Comparison of ENCODE assay signal across 14 cellular contexts in the genomic region with DNA sequence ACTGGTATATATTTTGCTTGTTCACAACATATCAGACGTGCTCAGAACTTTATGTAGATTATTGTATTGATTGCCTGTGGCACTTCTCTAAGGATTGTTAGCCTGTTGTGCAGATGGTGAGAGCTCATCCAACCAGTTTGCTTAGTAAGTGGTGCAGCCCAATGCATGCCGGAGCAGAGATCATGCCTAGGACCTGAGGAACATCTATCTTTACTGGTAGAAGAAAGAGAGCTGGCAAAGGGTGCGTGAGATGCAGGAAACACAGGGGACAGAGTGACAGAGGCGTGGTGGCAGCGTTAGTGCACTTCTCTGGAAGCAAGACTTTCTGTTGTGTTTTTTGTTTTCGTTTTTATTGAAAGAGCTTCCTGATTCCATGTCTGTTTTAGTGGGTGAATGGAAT. TPM values are rescaled to one million over a fixed set of nuclear protein-coding genes. Genes with fewer than 3 reads are reported as not detected.
DNase-seq lines count a peak whose midpoint lies in the region; ATAC-seq, FAIRE-seq and TF ChIP-seq lines count a peak whose summit lies in the region.
"Had no signal": no experiment of that assay in that cellular context is flagged by ENCODE, and none has a peak within 500 bp of the region (broad histone marks: within the 10 kb centered on the region; RNA-seq: fewer than 3 reads in every experiment).

No MANE protein-coding gene starts in this region.

- TF ChIP-seq POLR2A in GM12891 (IDR thresholded peaks at IDR 0.05; ENCODE audit: low read depth, low read length) (no peak), testis (IDR thresholded peaks at IDR 0.05) (no peak), upper lobe of left lung (IDR thresholded peaks at IDR 0.05) (no peak)

- FAIRE-seq in GM12891 (lab: Jason Lieb, UNC) = peak; percentile 52
- FAIRE-seq: urothelium cell line had no signal

- intact Hi-C loops in activated T-helper 1 cell treated with anti-CD3 and anti-CD28 coated beads, Interleukin-12 subunit alpha, Interleukin-12 subunit beta, Interleukin-2, Interleukin-4 antibody, amounts not matched to agents 30 ng/mL and 10 ng/mL and 1 ng/mL, durations not matched to agents 14 hours and 24 hours and 36 hours (cut with micrococcal nuclease) = loop anchor here (2.0 kb wide), 3 partner anchors 15 to 59 kb away; no protein-coding TSS in a partner anchor
- intact Hi-C loops in testis (cut with DNase I; ENCODE audit: low total_unique reads) = no loop called here

- peak in 1 of 3 donors; percentile 46 for DNase-seq in CD4-positive, CD25-positive, alpha-beta regulatory T cell
- DNase-seq in GM12891 (ENCODE audit: insufficient read length, low spot score) = no peak
- DNase-seq in activated T-helper 1 cell treated with anti-CD3 and anti-CD28 coated beads, Interleukin-12 subunit alpha, Interleukin-12 subunit beta, Interleukin-2, Interleukin-4 antibody, amounts not matched to agents 30 ng/mL and 10 ng/mL and 1 ng/mL, durations not matched to agents 14 hours and 24 hours and 36 hours (ENCODE audit: low spot score) = no peak
- DNase-seq in mesenteric fat pad (ENCODE audit: low spot score) = peak; percentile 5
- DNase-seq in testis = no peak
- no peak for DNase-seq in upper lobe of left lung
- no peak for DNase-seq in NCI-H226
- DNase-seq: DMS79; effector CD8-positive, alpha-beta T cell; hippocampal formation; mesenchymal stem cell; NCI-H1436 had no signal

- WGBS in testis, 2 donors = 83 to 85% methylated on average over 6 of the region's 6 CpGs
- WGBS in upper lobe of left lung, 2 donors = 52 to 53% methylated on average over 6 of the region's 6 CpGs

- H3K36me3 Mint-ChIP-seq in CD4-positive, CD25-positive, alpha-beta regulatory T cell = peaks cover 56% of the 10 kb centered on the region
- H3K36me3 Mint-ChIP-seq in activated T-helper 1 cell treated with anti-CD3 and anti-CD28 coated beads, Interleukin-12 subunit alpha, Interleukin-12 subunit beta, Interleukin-2, Interleukin-4 antibody, amounts not matched to agents 30 ng/mL and 10 ng/mL and 1 ng/mL, durations not matched to agents 14 hours and 24 hours and 36 hours (ENCODE audit: low read depth) = peaks cover 38% of the 10 kb centered on the region

- peaks cover 83% of the 10 kb centered on the region for H3K4me1 ChIP-seq in CD4-positive, CD25-positive, alpha-beta regulatory T cell (ENCODE audit: control insufficient read depth, insufficient read depth, low read length, poor library complexity, severe bottlenecking)
- no peaks in the 10 kb centered on the region for H3K4me1 ChIP-seq in testis
- peaks cover 0 to 26% (median 16%) of the 10 kb centered on the region in 4 donors for H3K4me1 ChIP-seq in upper lobe of left lung

- no peaks in the 10 kb centered on the region for H3K27me3 Mint-ChIP-seq in CD4-positive, CD25-positive, alpha-beta regulatory T cell
- no peaks in the 10 kb centered on the region for H3K27me3 Mint-ChIP-seq in activated T-helper 1 cell treated with anti-CD3 and anti-CD28 coated beads, Interleukin-12 subunit alpha, Interleukin-12 subunit beta, Interleukin-2, Interleukin-4 antibody, amounts not matched to agents 30 ng/mL and 10 ng/mL and 1 ng/mL, durations not matched to agents 14 hours and 24 hours and 36 hours (ENCODE audit: insufficient read depth)

- no peak for ATAC-seq in CD4-positive, CD25-positive, alpha-beta regulatory T cell (ENCODE audit: low read depth in 2 of 2)
- ATAC-seq in upper lobe of left lung (ENCODE audit: low FRiP score in 2 of 2) = no peak
- ATAC-seq: Panc1 had no signal

- H3K27ac ChIP-seq in CD4-positive, CD25-positive, alpha-beta regulatory T cell (ENCODE audit: insufficient read depth, low read length, poor library complexity, severe bottlenecking) = peak overlapping the region; percentile 42
- H3K27ac ChIP-seq in testis (no peak overlapping the region), upper lobe of left lung (no peak overlapping the region)

- no peaks in the 10 kb centered on the region for H3K27me3 ChIP-seq in CD4-positive, CD25-positive, alpha-beta regulatory T cell (ENCODE audit: control insufficient read depth, insufficient read depth, low read length)
- H3K27me3 ChIP-seq in testis (no peaks in the 10 kb centered on the region), upper lobe of left lung (no peaks in the 10 kb centered on the region)

- H3K9me3 ChIP-seq in CD4-positive, CD25-positive, alpha-beta regulatory T cell (ENCODE audit: control insufficient read depth in 2 of 2, low read length in 2 of 2) = no peaks in the 10 kb centered on the region
- H3K9me3 ChIP-seq in testis (no peaks in the 10 kb centered on the region), upper lobe of left lung (no peaks in the 10 kb centered on the region)

- no peaks in the 10 kb centered on the region for H3K9me3 Mint-ChIP-seq in CD4-positive, CD25-positive, alpha-beta regulatory T cell
- H3K9me3 Mint-ChIP-seq in activated T-helper 1 cell treated with anti-CD3 and anti-CD28 coated beads, Interleukin-12 subunit alpha, Interleukin-12 subunit beta, Interleukin-2, Interleukin-4 antibody, amounts not matched to agents 30 ng/mL and 10 ng/mL and 1 ng/mL, durations not matched to agents 14 hours and 24 hours and 36 hours = no peaks in the 10 kb centered on the region

- H3K36me3 ChIP-seq in CD4-positive, CD25-positive, alpha-beta regulatory T cell (ENCODE audit: control insufficient read depth, insufficient read depth, low read length) = peaks cover 66% of the 10 kb centered on the region
- H3K36me3 ChIP-seq in testis (ENCODE audit: low read depth, missing control alignments) = no peaks in the 10 kb centered on the region
- peaks cover 0 to 29% (median 16%) of the 10 kb centered on the region in 4 donors for H3K36me3 ChIP-seq in upper lobe of left lung

- peak overlapping the region; percentile 79 to 93 (median 83) for H3K27ac Mint-ChIP-seq in CD4-positive, CD25-positive, alpha-beta regulatory T cell
- H3K27ac Mint-ChIP-seq in activated T-helper 1 cell treated with anti-CD3 and anti-CD28 coated beads, Interleukin-12 subunit alpha, Interleukin-12 subunit beta, Interleukin-2, Interleukin-4 antibody, amounts not matched to agents 30 ng/mL and 10 ng/mL and 1 ng/mL, durations not matched to agents 14 hours and 24 hours and 36 hours = peak overlapping the region; percentile 88

- TF ChIP-seq CTCF in testis (IDR thresholded peaks at IDR 0.05) = no peak
- no peak for TF ChIP-seq CTCF in upper lobe of left lung (IDR thresholded peaks at IDR 0.05)

- peak overlapping the region; percentile 70 for H3K4me3 ChIP-seq in CD4-positive, CD25-positive, alpha-beta regulatory T cell (ENCODE audit: low read depth, low read length)
- H3K4me3 ChIP-seq in testis (no peak overlapping the region), upper lobe of left lung (no peak overlapping the region)

- TF ChIP-seq EP300 in upper lobe of left lung (IDR thresholded peaks at IDR 0.05) = no peak

- peak overlapping the region; percentile 87 to 98 (median 92) for H3K4me3 Mint-ChIP-seq in CD4-positive, CD25-positive, alpha-beta regulatory T cell
- peak overlapping the region; percentile 71 for H3K4me3 Mint-ChIP-seq in activated T-helper 1 cell treated with anti-CD3 and anti-CD28 coated beads, Interleukin-12 subunit alpha, Interleukin-12 subunit beta, Interleukin-2, Interleukin-4 antibody, amounts not matched to agents 30 ng/mL and 10 ng/mL and 1 ng/mL, durations not matched to agents 14 hours and 24 hours and 36 hours

- H3K4me1 Mint-ChIP-seq in CD4-positive, CD25-positive, alpha-beta regulatory T cell = peaks cover 35 to 88% (median 68%) of the 10 kb centered on the region in 4 donors
- H3K4me1 Mint-ChIP-seq in activated T-helper 1 cell treated with anti-CD3 and anti-CD28 coated beads, Interleukin-12 subunit alpha, Interleukin-12 subunit beta, Interleukin-2, Interleukin-4 antibody, amounts not matched to agents 30 ng/mL and 10 ng/mL and 1 ng/mL, durations not matched to agents 14 hours and 24 hours and 36 hours (ENCODE audit: low read depth) = peaks cover 64% of the 10 kb centered on the region

TF ChIP-seq in GM12891, 5 proteins besides CTCF, POLR2A, EP300 and RAD21:
- TF ChIP-seq PAX5 (IDR thresholded peaks at IDR 0.05; ENCODE audit: insufficient read depth, low read length, severe bottlenecking) (no peak), POU2F2 (IDR thresholded peaks at IDR 0.05; ENCODE audit: low read depth, low read length) (no peak), POLR2AphosphoS5 (IDR thresholded peaks at IDR 0.05; ENCODE audit: low read depth, low read length) (no peak), TAF1 (IDR thresholded peaks at IDR 0.05; ENCODE audit: low read depth, low read length) (no peak), SPI1 (IDR thresholded peaks at IDR 0.05; ENCODE audit: low read depth, low read length) (no peak)

RNA-seq across cellular contexts. Expression of a gene that starts 35.9 kb away (rescaled TPM):
- 190 TPM for total RNA-seq in CD4-positive, CD25-positive, alpha-beta regulatory T cell
- 100 to 1,000 TPM; 139 to 163 (median 156) TPM for polyA plus RNA-seq in CD4-positive, CD25-positive, alpha-beta regulatory T cell
- 64.9 TPM for polyA plus RNA-seq in GM12891 (2012; ENCODE audit: low read depth, missing spikeins)
- total RNA-seq in activated T-helper 1 cell treated with anti-CD3 and anti-CD28 coated beads, Interleukin-12 subunit alpha, Interleukin-12 subunit beta, Interleukin-2, Interleukin-4 antibody, amounts not matched to agents 30 ng/mL and 10 ng/mL and 1 ng/mL, durations not matched to agents 14 hours and 24 hours and 36 hours = 59.2 and 65.5 TPM in 2 replicates
- 53.2 TPM for total RNA-seq in mesenteric fat pad
- total RNA-seq in testis = 10 to 100 TPM; 85.4 to 95.1 TPM
- 57.6 TPM for polyA plus RNA-seq in testis (ENCODE audit: insufficient read depth, low read depth, low replicate concordance)
- 10 to 100 TPM; 30.9 to 63.9 (median 46.8) TPM for total RNA-seq in upper lobe of left lung

RNA-seq across cellular contexts. Expression of a gene that starts 52.9 kb away (rescaled TPM):
- 0.07 TPM for total RNA-seq in CD4-positive, CD25-positive, alpha-beta regulatory T cell
- not detected for polyA plus RNA-seq in CD4-positive, CD25-positive, alpha-beta regulatory T cell
- 0.03 TPM for polyA plus RNA-seq in GM12891 (2012; ENCODE audit: low read depth, missing spikeins)
- total RNA-seq in activated T-helper 1 cell treated with anti-CD3 and anti-CD28 coated beads, Interleukin-12 subunit alpha, Interleukin-12 subunit beta, Interleukin-2, Interleukin-4 antibody, amounts not matched to agents 30 ng/mL and 10 ng/mL and 1 ng/mL, durations not matched to agents 14 hours and 24 hours and 36 hours = 0.05 TPM in 1 of 2 replicates, not detected in the other
- total RNA-seq in mesenteric fat pad (6.2 TPM), testis (10 to 100 TPM in 1 of 2 donors, 1 to 10 TPM in 1; 6.9 to 12.0 TPM), upper lobe of left lung (1 to 10 TPM; 1.0 to 4.3 (median 2.3) TPM)
- 8.7 TPM for polyA plus RNA-seq in testis (ENCODE audit: insufficient read depth, low read depth, low replicate concordance)

RNA-seq across cellular contexts. Expression of a gene that starts 57.1 kb away (rescaled TPM):
- 427 TPM for total RNA-seq in CD4-positive, CD25-positive, alpha-beta regulatory T cell
- polyA plus RNA-seq in CD4-positive, CD25-positive, alpha-beta regulatory T cell = 100 to 1,000 TPM; 132 to 229 (median 160) TPM
- polyA plus RNA-seq in GM12891 (2012; ENCODE audit: low read depth, missing spikeins) = 203 TPM
- total RNA-seq in activated T-helper 1 cell treated with anti-CD3 and anti-CD28 coated beads, Interleukin-12 subunit alpha, Interleukin-12 subunit beta, Interleukin-2, Interleukin-4 antibody, amounts not matched to agents 30 ng/mL and 10 ng/mL and 1 ng/mL, durations not matched to agents 14 hours and 24 hours and 36 hours = 252 and 258 TPM in 2 replicates
- 8.7 TPM for total RNA-seq in mesenteric fat pad
- 1 to 10 TPM in 1 of 2 donors, under 1 TPM in 1; 0.63 to 1.7 TPM for total RNA-seq in testis
- polyA plus RNA-seq in testis (ENCODE audit: insufficient read depth, low read depth, low replicate concordance) = 2.5 TPM
- total RNA-seq in upper lobe of left lung = 10 to 100 TPM; 19.7 to 51.3 (median 38.0) TPM
